Comparison of ENCODE assay signal across 24 cellular contexts in genomic region chr11:67463186-67463585, GRCh38. TPM values are rescaled to one million over a fixed set of nuclear protein-coding genes. Genes with fewer than 3 reads are reported as not detected.
DNase-seq lines count a peak whose midpoint lies in the region; ATAC-seq, FAIRE-seq and TF ChIP-seq lines count a peak whose summit lies in the region.
"Had no signal": no experiment of that assay in that cellular context is flagged by ENCODE, and none has a peak within 500 bp of the region (broad histone marks: within the 10 kb centered on the region; RNA-seq: fewer than 3 reads in every experiment).

No MANE protein-coding gene starts in this region.

- H3K4me1 Mint-ChIP-seq in CD8-positive, alpha-beta memory T cell = peaks cover 15 to 44% (median 29%) of the 10 kb centered on the region in 3 donors
- peaks cover 30 to 31% of the 10 kb centered on the region in 2 donors for H3K4me1 Mint-ChIP-seq in effector memory CD8-positive, alpha-beta T cell (ENCODE audit: low read depth in 2 of 2)

- H3K4me2 ChIP-seq in A549 (no peak overlapping the region; the same call in 2 of the 3 replicates), osteoblast (ENCODE audit: insufficient read depth, low read length) (no peak overlapping the region)

- CTCF ChIA-PET in A549 (lab: Yijun Ruan, JAX) = interaction anchor here (0.6 to 0.7 kb wide), 3 partner anchors 12 to 120 kb away, joined by 3 to 4 read pairs (median 3); no protein-coding TSS in a partner anchor
- CTCF ChIA-PET in CD8-positive, alpha-beta memory T cell (lab: Charles Lee) = no interaction called here

- H3K9me3 ChIP-seq in A549 (no peaks in the 10 kb centered on the region), ascending aorta (no peaks in the 10 kb centered on the region), osteoblast (ENCODE audit: low read depth, low read length) (no peaks in the 10 kb centered on the region)
- no peaks in the 10 kb centered on the region for H3K9me3 ChIP-seq in CD8-positive, alpha-beta memory T cell (ENCODE audit: low read length)
- H3K9me3 ChIP-seq: heart left ventricle, left ventricle myocardium inferior, mucosa of descending colon, neutrophil, thoracic aorta had no signal

- intact Hi-C loops in ascending aorta (cut with DNase I) = no loop called here

- DNase-seq in A549 (ENCODE audit: low read depth in 1 of 2, low spot score in 1 of 2) (no peak), ascending aorta (ENCODE audit: low spot score in 2 of 2) (no peak), osteoblast (ENCODE audit: insufficient read length, low spot score, missing footprints) (peak; percentile 31), superior temporal gyrus (ENCODE audit: extremely low spot score) (no peak), HK-2 (ENCODE audit: unreplicated experiment) (no peak)
- DNase-seq in CD8-positive, alpha-beta memory T cell = no peak
- DNase-seq in effector memory CD8-positive, alpha-beta T cell = no peak
- no peak for DNase-seq in stimulated activated naive CD4-positive, alpha-beta T cell treated with Interleukin-2 at 50 U/mL for 16 hours (lab: John Stamatoyannopoulos, UW)
- DNase-seq: activated CD4-positive, alpha-beta T cell treated with anti-CD3 and anti-CD28 coated beads for 4 hours; NCI-H1436; NCI-H524 treated with DMSO at 0.1 percent for 48 hours had no signal

- FAIRE-seq in A549 (lab: Jason Lieb, UNC) = no peak
- FAIRE-seq: bronchial epithelial cell, endometrium, GM18507, TTC549 had no signal

- peaks cover 0 to 8% (median 0%) of the 10 kb centered on the region in 3 donors for H3K36me3 Mint-ChIP-seq in CD8-positive, alpha-beta memory T cell
- H3K36me3 Mint-ChIP-seq in effector memory CD8-positive, alpha-beta T cell (ENCODE audit: insufficient read depth) = peaks cover 18% of the 10 kb centered on the region

- ATAC-seq in A549 = no peak
- no peak for ATAC-seq in effector memory CD8-positive, alpha-beta T cell (replicated peaks)

- no peak overlapping the region for H2AFZ ChIP-seq in osteoblast (ENCODE audit: low read length)

- no peak for TF ChIP-seq POLR2A in A549 (IDR thresholded peaks at IDR 0.05; ENCODE audit: low read length)

- H3K27me3 Mint-ChIP-seq in CD8-positive, alpha-beta memory T cell = no peaks in the 10 kb centered on the region
- H3K27me3 Mint-ChIP-seq in effector memory CD8-positive, alpha-beta T cell = no peaks in the 10 kb centered on the region

- H3K27ac ChIP-seq in A549 (peak overlapping the region; percentile 95 to 99), ascending aorta (peak overlapping the region; percentile 90 to 94), osteoblast (ENCODE audit: low read depth, low read length) (no peak overlapping the region)
- no peak overlapping the region for H3K27ac ChIP-seq in CD8-positive, alpha-beta memory T cell (ENCODE audit: low read depth, low read length)

- no peaks in the 10 kb centered on the region for H3K27me3 ChIP-seq in CD8-positive, alpha-beta memory T cell (ENCODE audit: insufficient read depth, low read length, poor library complexity, severe bottlenecking)
- H3K27me3 ChIP-seq in ascending aorta (no peaks in the 10 kb centered on the region), osteoblast (ENCODE audit: insufficient read depth, low read length) (peaks cover 3% of the 10 kb centered on the region)
- H3K27me3 ChIP-seq: heart left ventricle, neutrophil had no signal

- H3K36me3 ChIP-seq in CD8-positive, alpha-beta memory T cell (ENCODE audit: insufficient read depth, low read length) = no peaks in the 10 kb centered on the region
- H3K36me3 ChIP-seq in ascending aorta (no peaks in the 10 kb centered on the region), osteoblast (ENCODE audit: insufficient read depth, low read length) (no peaks in the 10 kb centered on the region)
- H3K36me3 ChIP-seq: heart left ventricle, left ventricle myocardium inferior, neutrophil, thoracic aorta had no signal

- H3K4me3 ChIP-seq in A549 = no peak overlapping the region
- H3K4me3 ChIP-seq in CD8-positive, alpha-beta memory T cell (ENCODE audit: low read length) = no peak overlapping the region
- no peak overlapping the region for H3K4me3 ChIP-seq in ascending aorta
- no peak overlapping the region for H3K4me3 ChIP-seq in osteoblast (ENCODE audit: insufficient read depth, low read length)
- H3K4me3 ChIP-seq: mucosa of descending colon had no signal

- H3K9me3 Mint-ChIP-seq in CD8-positive, alpha-beta memory T cell = no peaks in the 10 kb centered on the region
- H3K9me3 Mint-ChIP-seq in effector memory CD8-positive, alpha-beta T cell = no peaks in the 10 kb centered on the region

- H3K4me1 ChIP-seq in A549 (peaks cover 33% of the 10 kb centered on the region), ascending aorta (peaks cover 5 to 22% of the 10 kb centered on the region in 2 donors), osteoblast (ENCODE audit: insufficient read depth, low read length) (peaks cover 18% of the 10 kb centered on the region)
- peaks cover 35% of the 10 kb centered on the region for H3K4me1 ChIP-seq in CD8-positive, alpha-beta memory T cell (ENCODE audit: insufficient read depth, low read length)

- TF ChIP-seq CTCF in A549 (IDR thresholded peaks at IDR 0.05) = no peak
- TF ChIP-seq CTCF in ascending aorta (IDR thresholded peaks at IDR 0.05) = no peak
- no peak for TF ChIP-seq CTCF in osteoblast (IDR thresholded peaks at IDR 0.05; ENCODE audit: extremely low read depth, low read depth, low read length)

- WGBS in A549 (ENCODE audit: missing lambda C conversion rate) = 86% methylated on average over 10 of the region's 10 CpGs

- peak overlapping the region in 5 of 7 donors; percentile 9 to 38 (median 29) for H3K4me3 Mint-ChIP-seq in CD8-positive, alpha-beta memory T cell
- no peak overlapping the region for H3K4me3 Mint-ChIP-seq in effector memory CD8-positive, alpha-beta T cell

- no peak for TF ChIP-seq RAD21 in A549 (conservative IDR thresholded peaks at IDR 0.05 in 1 of 2, IDR thresholded peaks at IDR 0.05 in 1 of 2)

- peaks cover 7% of the 10 kb centered on the region for H3K79me2 ChIP-seq in osteoblast (ENCODE audit: insufficient read depth, low read length)

- peak overlapping the region in 4 of 8 donors; percentile 5 to 92 (median 46) for H3K27ac Mint-ChIP-seq in CD8-positive, alpha-beta memory T cell
- H3K27ac Mint-ChIP-seq in effector memory CD8-positive, alpha-beta T cell = peak overlapping the region in 1 of 2 donors; percentile 51

- POLR2A ChIA-PET in A549 (lab: Yijun Ruan, JAX) = interaction anchor here (0.7 to 1.0 kb wide), 2 partner anchors 20 to 110 kb away, joined by 3 to 4 read pairs; partner anchors contain the start of genes AIP and POLD4
- POLR2A ChIA-PET in CD8-positive, alpha-beta memory T cell (lab: Charles Lee) = interaction anchor here (1.0 kb wide), 1 partner anchor 26 kb away, joined by 4 read pairs; the partner anchor contains the start of gene PTPRCAP

- H4K20me1 ChIP-seq in osteoblast (ENCODE audit: insufficient read depth, low read length) = no peaks in the 10 kb centered on the region

- no peak for TF ChIP-seq EP300 in A549 (IDR thresholded peaks at IDR 0.05)

TF ChIP-seq in A549, 52 proteins besides CTCF, POLR2A, EP300 and RAD21 (continues in another document):
- no peak for TF ChIP-seq RNF2 (IDR thresholded peaks at IDR 0.05; ENCODE audit: borderline replicate concordance, low read depth)
- no peak for TF ChIP-seq CBX8 (IDR thresholded peaks at IDR 0.05)
- TF ChIP-seq HOXB5 (CRISPR knock-in tag; IDR thresholded peaks at IDR 0.05) = no peak

RNA-seq across cellular contexts. Expression of gene TMEM134, which starts 5.9 kb away (rescaled TPM):
- polyA plus RNA-seq in A549 (2011; rRNA removed) (18.1 and 18.8 TPM in 2 replicates), A549 (2017; fragmentation: RNase III; extraction: RNeasy Plus Mini Kit Qiagen cat#74134 plus additional on column Dnase treatment) (18.0 to 20.6 TPM (median 18.9 TPM) in 3 replicates)
- polyA plus RNA-seq in A549 (2012; cell fraction: cytosol; rRNA removed) = 53.7 and 68.8 TPM in 2 replicates
- 69.2 and 78.1 TPM in 2 replicates for polyA plus RNA-seq in A549 (2012; cell fraction: nucleus; rRNA removed)
- polyA minus RNA-seq in A549 (2011; rRNA and poly(A)+ RNA removed) = 5.1 and 6.6 TPM in 2 replicates
- 10 to 100 TPM; 49.6 to 57.9 TPM for total RNA-seq in CD8-positive, alpha-beta memory T cell
- polyA plus RNA-seq in CD8-positive, alpha-beta memory T cell = 152 TPM
- total RNA-seq in ascending aorta (189 TPM), osteoblast (15.6 and 29.3 TPM in 2 replicates)

RNA-seq across cellular contexts. Expression of gene CABP4, which starts 8.0 kb away (rescaled TPM):
- polyA plus RNA-seq in A549 (2011; rRNA removed) = not detected in 2 replicates
- not detected in 2 replicates for polyA plus RNA-seq in A549 (2012; cell fraction: cytosol; rRNA removed)
- polyA plus RNA-seq in A549 (2012; cell fraction: nucleus; rRNA removed) = 0.02 TPM in 1 of 2 replicates, not detected in the other
- polyA plus RNA-seq in A549 (2017; fragmentation: RNase III; extraction: RNeasy Plus Mini Kit Qiagen cat#74134 plus additional on column Dnase treatment) = not detected in 3 replicates
- not detected in 2 replicates for polyA minus RNA-seq in A549 (2011; rRNA and poly(A)+ RNA removed)
- under 1 TPM; 0.28 to 0.33 TPM for total RNA-seq in CD8-positive, alpha-beta memory T cell
- polyA plus RNA-seq in CD8-positive, alpha-beta memory T cell = 0.36 TPM
- not detected for total RNA-seq in ascending aorta
- total RNA-seq in osteoblast = not detected in 2 replicates
- total RNA-seq: bronchial epithelial cell, renal cortical epithelial cell had no signal

RNA-seq across cellular contexts. Expression of gene GPR152, which starts 10.7 kb away (rescaled TPM):
- polyA plus RNA-seq in A549 (2011; rRNA removed) (not detected in 2 replicates), A549 (2017; fragmentation: RNase III; extraction: RNeasy Plus Mini Kit Qiagen cat#74134 plus additional on column Dnase treatment) (not detected in 3 replicates)
- polyA plus RNA-seq in A549 (2012; cell fraction: cytosol; rRNA removed) = not detected in 2 replicates
- not detected in 2 replicates for polyA plus RNA-seq in A549 (2012; cell fraction: nucleus; rRNA removed)
- polyA minus RNA-seq in A549 (2011; rRNA and poly(A)+ RNA removed) = 0.34 TPM in 1 of 2 replicates, not detected in the other
- not detected for total RNA-seq in CD8-positive, alpha-beta memory T cell
- polyA plus RNA-seq in CD8-positive, alpha-beta memory T cell = 0.87 TPM
- total RNA-seq in ascending aorta (not detected), osteoblast (not detected in 2 replicates)
- total RNA-seq: bronchial epithelial cell, Daoy, heart left ventricle, left ventricle myocardium inferior, mucosa of descending colon, renal cortical epithelial cell, Right ventricle myocardium inferior, thoracic aorta had no signal
- polyA plus RNA-seq: adipose tissue, heart left ventricle had no signal

RNA-seq across cellular contexts. Expression of gene AIP, which starts 19.6 kb away (rescaled TPM):
- polyA plus RNA-seq in A549 (2011; rRNA removed) (50.8 and 56.3 TPM in 2 replicates), A549 (2017; fragmentation: RNase III; extraction: RNeasy Plus Mini Kit Qiagen cat#74134 plus additional on column Dnase treatment) (57.1 to 74.1 TPM (median 68.8 TPM) in 3 replicates)
- 125 and 129 TPM in 2 replicates for polyA plus RNA-seq in A549 (2012; cell fraction: cytosol; rRNA removed)
- polyA plus RNA-seq in A549 (2012; cell fraction: nucleus; rRNA removed) = 104 and 133 TPM in 2 replicates
- polyA minus RNA-seq in A549 (2011; rRNA and poly(A)+ RNA removed) = 46.6 and 51.7 TPM in 2 replicates
- total RNA-seq in CD8-positive, alpha-beta memory T cell = 100 to 1,000 TPM; 160 to 171 TPM
- 210 TPM for polyA plus RNA-seq in CD8-positive, alpha-beta memory T cell
- total RNA-seq in ascending aorta (116 TPM), osteoblast (64.2 and 71.3 TPM in 2 replicates)

RNA-seq across cellular contexts. Expression of gene CORO1B, which starts 19.9 kb away (rescaled TPM):
- polyA plus RNA-seq in A549 (2011; rRNA removed) (34.6 and 38.0 TPM in 2 replicates), A549 (2017; fragmentation: RNase III; extraction: RNeasy Plus Mini Kit Qiagen cat#74134 plus additional on column Dnase treatment) (37.9 to 46.0 TPM (median 44.2 TPM) in 3 replicates)
- polyA plus RNA-seq in A549 (2012; cell fraction: cytosol; rRNA removed) = 87.1 and 110 TPM in 2 replicates
- polyA plus RNA-seq in A549 (2012; cell fraction: nucleus; rRNA removed) = 110 and 189 TPM in 2 replicates
- polyA minus RNA-seq in A549 (2011; rRNA and poly(A)+ RNA removed) = 31.3 and 58.1 TPM in 2 replicates
- total RNA-seq in CD8-positive, alpha-beta memory T cell = 10 to 100 TPM; 90.3 to 92.8 TPM
- 12.2 TPM for polyA plus RNA-seq in CD8-positive, alpha-beta memory T cell
- total RNA-seq in ascending aorta (93.4 TPM), osteoblast (137 and 140 TPM in 2 replicates)

Comparison
In these comparisons a context has a peak if more than half of its experiments do, and no peak if none do; other contexts are left out.
1. H3K27ac ChIP-seq: peak in A549 (2 of 2) and ascending aorta (2 of 2); none in CD8-positive, alpha-beta memory T cell (single experiment) and osteoblast (single experiment).
2. H3K4me3 Mint-ChIP-seq: peak in CD8-positive, alpha-beta memory T cell (5 of 7); none in effector memory CD8-positive, alpha-beta T cell (0 of 2).